In genomic region chr15:83132861-83133523, GRCh38 we compare ENCODE assay signal across 23 cellular contexts. TPM values are rescaled to one million over a fixed set of nuclear protein-coding genes. Genes with fewer than 3 reads are reported as not detected.
"Had no signal": no experiment of that assay in that cellular context is flagged by ENCODE, and none has a peak within 500 bp of the region (broad histone marks: within the 10 kb centered on the region; RNA-seq: fewer than 3 reads in every experiment).

No MANE protein-coding gene starts in this region.

- H3K4me3 ChIP-seq: SJSA1, SK-N-MC had no signal

- H3K27me3 ChIP-seq: SJSA1 had no signal

- FAIRE-seq: HTR-8/SVneo, RCC 7860 had no signal

- H3K4me1 ChIP-seq: SJSA1 had no signal

- H3K9me3 ChIP-seq: SJSA1 had no signal

- H3K27ac ChIP-seq: HL-60, SJSA1, SK-N-MC had no signal

- DNase-seq: KBM-7, MV-4-11, NCI-H1048, NCI-H1105, NCI-H1417, NCI-H1436 treated with DMSO at 0.1 percent for 48 hours, NCI-H1694, NCI-H187 treated with DMSO at 0.1 percent for 48 hours, NCI-H2029 treated with DMSO at 0.1 percent for 48 hours, NCI-H2227 treated with DMSO at 0.1 percent for 48 hours, NCI-H524 treated with DMSO at 0.1 percent for 48 hours, NCI-H69, NCI-H774, Right ventricle myocardium superior, RPMI8226, SIG-M5 had no signal

RNA-seq across cellular contexts. Expression of gene TM6SF1, which starts 25.5 kb away (rescaled TPM):
- total RNA-seq: LHCN-M2, MCF 10A had no signal
